1 cellular context compared by ENCODE assay signal in genomic region chr11:83456075-83456474, GRCh38.
TF ChIP-seq lines count a peak whose summit lies in the region.

No MANE protein-coding gene starts in this region.

TF ChIP-seq in H1, 55 proteins besides CTCF, POLR2A, EP300 and RAD21 (continued from another document):
- TF ChIP-seq E2F6 (IDR thresholded peaks at IDR 0.05): peak; percentile 33; the same call in 1 of the 2 replicates
- no peak for TF ChIP-seq SIRT6 (IDR thresholded peaks at IDR 0.05; ENCODE audit: low read length)
- TF ChIP-seq YY1 (IDR thresholded peaks at IDR 0.05; ENCODE audit: low read depth, low read length): no peak
- no peak for TF ChIP-seq RNF2 (IDR thresholded peaks at IDR 0.05; ENCODE audit: borderline replicate concordance, low read depth, low read length, missing control alignments, poor library complexity, severe bottlenecking)
- TF ChIP-seq MAX (IDR thresholded peaks at IDR 0.05): peak; percentile 59
- no peak for TF ChIP-seq TCF12 (IDR thresholded peaks at IDR 0.05; ENCODE audit: low read depth, low read length)
- no peak for TF ChIP-seq KDM4A (IDR thresholded peaks at IDR 0.05; ENCODE audit: low read depth, low read length, severe bottlenecking)
- 0 out of 2 replicates have a peak, but pooled peaks have one; percentile 24 for TF ChIP-seq TBP (IDR thresholded peaks at IDR 0.05; ENCODE audit: low read depth, low read length)
